In genomic region chr1:159132271-159132881, GRCh38 we compare ENCODE assay signal across 9 cellular contexts.
DNase-seq lines count a peak whose midpoint lies in the region; ATAC-seq and TF ChIP-seq lines count a peak whose summit lies in the region.
"Had no signal": no experiment of that assay in that cellular context is flagged by ENCODE, and none has a peak within 500 bp of the region (broad histone marks: within the 10 kb centered on the region; RNA-seq: fewer than 3 reads in every experiment).

No MANE protein-coding gene starts in this region.

- H3K9me3 Mint-ChIP-seq in nephron: no peaks in the 10 kb centered on the region
- H3K9me3 Mint-ChIP-seq: activated naive CD4-positive, alpha-beta T cell treated with anti-CD3 and anti-CD28 coated beads, Interleukin-2, amount 50 U/mL, for 72 hours had no signal

- no peaks in the 10 kb centered on the region for H3K36me3 Mint-ChIP-seq in nephron (ENCODE audit: low read depth)
- H3K36me3 Mint-ChIP-seq: activated naive CD4-positive, alpha-beta T cell treated with anti-CD3 and anti-CD28 coated beads, Interleukin-2, amount 50 U/mL, for 72 hours had no signal

- no peaks in the 10 kb centered on the region for H3K27me3 Mint-ChIP-seq in nephron (ENCODE audit: low read depth)

- ATAC-seq in HG02623 (IDR thresholded peaks at IDR 0.05; ENCODE audit: unreplicated experiment): peak; percentile 47
- ATAC-seq in stimulated activated naive CD8-positive, alpha-beta T cell treated with anti-CD3 and anti-CD28 coated beads, Interleukin-15, Interleukin-2, amounts not matched to agents 100 U/mL and 50 U/mL, for 24 hours: no peak
- ATAC-seq in HG02973 (IDR thresholded peaks at IDR 0.05; ENCODE audit: unreplicated experiment): no peak

- no peak overlapping the region for H3K4me3 Mint-ChIP-seq in nephron

- peak; percentile 73 to 81 (median 77) for TF ChIP-seq CTCF in nephron (IDR thresholded peaks at IDR 0.05; ENCODE audit: unreplicated experiment in 3 of 3)

- H3K4me1 Mint-ChIP-seq in nephron: no peaks in the 10 kb centered on the region

- H3K27ac Mint-ChIP-seq in nephron: no peak overlapping the region
- H3K27ac Mint-ChIP-seq: activated naive CD4-positive, alpha-beta T cell treated with anti-CD3 and anti-CD28 coated beads, Interleukin-2, amount 50 U/mL, for 72 hours had no signal

- peak; percentile 95 for DNase-seq in COLO829 (ENCODE audit: low spot score)
- DNase-seq in OCI-M1 (lab: John Stamatoyannopoulos, UW): peak; percentile 84
- DNase-seq in activated T-cell treated with anti-CD3 and anti-CD28 coated beads for 48 hours (ENCODE audit: low read depth): peak; percentile 61
- peak; percentile 44 for DNase-seq in fibroblast of gingiva (ENCODE audit: low read depth)
- DNase-seq in stimulated activated naive CD8-positive, alpha-beta T cell treated with anti-CD3 and anti-CD28 coated beads, Interleukin-15, Interleukin-2, amounts not matched to agents 100 U/mL and 50 U/mL, for 24 hours: peak; percentile 82

Comparison
In these comparisons a context has a peak if more than half of its experiments do, and no peak if none do; other contexts are left out.
1. DNase-seq: peak in every context shown above with its lines; median percentile 95 in COLO829; 84 in OCI-M1; 82 in stimulated activated naive CD8-positive, alpha-beta T cell treated with anti-CD3 and anti-CD28 coated beads, Interleukin-15, Interleukin-2, amounts not matched to agents 100 U/mL and 50 U/mL, for 24 hours; 61 in activated T-cell treated with anti-CD3 and anti-CD28 coated beads for 48 hours; 44 in fibroblast of gingiva.